In the genomic region with DNA sequence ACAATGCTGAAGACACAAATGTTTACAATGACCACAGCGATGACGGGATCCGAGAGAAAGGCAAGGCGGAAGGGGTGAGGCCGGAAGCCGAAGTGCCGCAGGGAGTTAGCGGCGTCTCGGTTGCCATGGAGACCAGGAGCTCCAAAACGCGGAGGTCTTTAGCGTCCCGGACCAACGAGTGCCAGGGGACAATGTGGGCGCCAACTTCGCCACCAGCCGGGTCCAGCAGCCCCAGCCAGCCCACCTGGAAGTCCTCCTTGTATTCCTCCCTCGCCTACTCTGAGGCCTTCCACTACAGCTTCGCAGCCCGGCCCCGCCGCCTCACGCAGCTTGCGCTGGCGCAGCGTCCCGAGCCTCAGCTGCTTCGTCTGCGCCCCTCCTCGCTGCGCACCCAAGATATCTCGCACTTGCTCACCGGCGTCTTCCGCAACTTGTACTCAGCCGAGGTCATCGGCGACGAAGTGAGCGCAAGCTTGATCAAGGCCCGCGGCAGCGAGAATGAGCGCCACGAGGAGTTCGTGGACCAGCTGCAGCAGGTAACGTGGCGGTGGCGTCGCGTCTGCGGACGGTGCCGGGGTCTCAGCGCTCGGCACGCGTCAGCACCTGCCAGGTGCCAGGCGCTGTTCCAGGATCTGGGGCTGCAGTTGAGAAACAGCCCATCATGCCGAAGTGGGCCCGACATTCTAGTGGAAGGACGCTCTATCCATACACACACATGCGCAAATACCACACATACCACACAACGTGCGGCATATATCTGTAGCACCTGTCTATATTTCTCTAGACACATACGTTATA, we compare ENCODE assay signal across 1 cellular context.
TF ChIP-seq lines count a peak whose summit lies in the region.

DLEC1 (plus strand) TSS at position 108 of the 798 bp plus-strand sequence; CDS start at position 126, 18 bp downstream.

TF ChIP-seq in IMR-90, 13 proteins besides CTCF, POLR2A, EP300 and RAD21:
- TF ChIP-seq NFE2L2 (IDR thresholded peaks at IDR 0.05; ENCODE audit: low read depth, low read length) = no peak
- TF ChIP-seq, protein P1, sequence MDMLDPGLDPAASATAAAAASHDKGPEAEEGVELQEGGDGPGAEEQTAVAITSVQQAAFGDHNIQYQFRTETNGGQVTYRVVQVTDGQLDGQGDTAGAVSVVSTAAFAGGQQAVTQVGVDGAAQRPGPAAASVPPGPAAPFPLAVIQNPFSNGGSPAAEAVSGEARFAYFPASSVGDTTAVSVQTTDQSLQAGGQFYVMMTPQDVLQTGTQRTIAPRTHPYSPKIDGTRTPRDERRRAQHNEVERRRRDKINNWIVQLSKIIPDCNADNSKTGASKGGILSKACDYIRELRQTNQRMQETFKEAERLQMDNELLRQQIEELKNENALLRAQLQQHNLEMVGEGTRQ (IDR thresholded peaks at IDR 0.05; ENCODE audit: low read depth, low read length) = no peak
